Comparison of ENCODE assay signal across 8 cellular contexts in genomic region chr19:460877-461609, GRCh38. TPM values are rescaled to one million over a fixed set of nuclear protein-coding genes. Genes with fewer than 3 reads are reported as not detected.
DNase-seq lines count a peak whose midpoint lies in the region; ATAC-seq and TF ChIP-seq lines count a peak whose summit lies in the region.

SHC2 (minus strand) TSS chr19:461033; CDS start chr19:460996, 37 bp downstream.

- no peaks in the 10 kb centered on the region for H3K4me1 ChIP-seq in ectodermal cell (ENCODE audit: control insufficient read depth, insufficient read depth, low read length)

- peak within 1 kb of the TSS; percentile 54 for H3K4me3 ChIP-seq in ectodermal cell (ENCODE audit: insufficient read depth, low read depth, low read length)

- DNase-seq in A172 (ENCODE audit: low spot score) (no peak), mucosa of gallbladder (ENCODE audit: low spot score) (peak; percentile 35), hepatic stellate cell (ENCODE audit: low spot score) (no peak), GM10266 (ENCODE audit: extremely low spot score) (no peak), H4 (ENCODE audit: low spot score) (no peak)

- TF ChIP-seq RAD21 in Ishikawa (IDR thresholded peaks at IDR 0.05; ENCODE audit: low read depth), result no peak

- no peaks in the 10 kb centered on the region for H3K9me3 ChIP-seq in ectodermal cell (ENCODE audit: control insufficient read depth, low read length)

- ATAC-seq in GM18870 (IDR thresholded peaks at IDR 0.05; ENCODE audit: unreplicated experiment), result no peak

- H3K27ac ChIP-seq in ectodermal cell (ENCODE audit: insufficient read depth, low read depth, low read length, poor library complexity, severe bottlenecking), result no peak within 1 kb of the TSS

- H3K36me3 ChIP-seq in ectodermal cell (ENCODE audit: control insufficient read depth, insufficient read depth, low read length), result no peaks in the 10 kb centered on the region

- TF ChIP-seq EP300 in Ishikawa (IDR thresholded peaks at IDR 0.05; ENCODE audit: borderline replicate concordance), result no peak

- TF ChIP-seq CTCF in GM10266 (IDR thresholded peaks at IDR 0.05; ENCODE audit: control insufficient read depth, insufficient read depth, low read depth, missing control alignments), result no peak

- peaks cover 28% of the 10 kb centered on the region for H3K27me3 ChIP-seq in ectodermal cell (ENCODE audit: control insufficient read depth, insufficient read depth, low read length, poor library complexity, severe bottlenecking)

- 1 to 2% methylated on average over 75 to 77 of the region's 77 CpGs for WGBS in ectodermal cell, 2 experiments

TF ChIP-seq in Ishikawa, 13 proteins besides CTCF, POLR2A, EP300 and RAD21:
- TF ChIP-seq TAF1 (IDR thresholded peaks at IDR 0.05; ENCODE audit: low read depth) (no peak), ZBTB7A (IDR thresholded peaks at IDR 0.05; ENCODE audit: low read depth) (peak; percentile 66; the same call in 1 of the 2 replicates)
TF ChIP-seq in Ishikawa: peak in this region for 1.

RNA-seq across cellular contexts. Expression of gene SHC2, which starts in this region (rescaled TPM):
- 12.5 and 19.6 TPM in 2 replicates for total RNA-seq in A172 (2014; rRNA removed; shearing (Covaris generic))
- 27.2 TPM for polyA plus RNA-seq in ectodermal cell (2013, experiment 1 of 4)
- 34.0 TPM for polyA plus RNA-seq in ectodermal cell (2013, experiment 2 of 4)
- polyA plus RNA-seq in ectodermal cell (2013, experiment 3 of 4), result 25.5 TPM
- polyA plus RNA-seq in ectodermal cell (2013, experiment 4 of 4), result 36.2 TPM
- total RNA-seq in mucosa of gallbladder, result 139 TPM
- total RNA-seq in H4 (2014; rRNA removed; shearing (Covaris generic)), result 1.4 and 2.0 TPM in 2 replicates
